ENCODE assay signal across 12 cellular contexts in genomic region chr6:105603779-105604592, GRCh38.
DNase-seq lines count a peak whose midpoint lies in the region; ATAC-seq lines count a peak whose summit lies in the region.
"Had no signal": no experiment of that assay in that cellular context is flagged by ENCODE, and none has a peak within 500 bp of the region (broad histone marks: within the 10 kb centered on the region; RNA-seq: fewer than 3 reads in every experiment).

No MANE protein-coding gene starts in this region.

- H3K9me3 ChIP-seq in adipocyte (ENCODE audit: control insufficient read depth, low read length) (no peaks in the 10 kb centered on the region), skeletal muscle tissue (ENCODE audit: control insufficient read depth in 3 of 3, low read length in 3 of 3) (no peaks in the 10 kb centered on the region)
- H3K9me3 ChIP-seq: SJSA1 had no signal

- H3K4me1 ChIP-seq in adipocyte (ENCODE audit: control insufficient read depth, insufficient read depth, low read length) (peaks cover 56% of the 10 kb centered on the region), skeletal muscle tissue (ENCODE audit: control insufficient read depth in 3 of 3, insufficient read depth in 3 of 3, low read length in 3 of 3) (peaks cover 6 to 20% (median 19%) of the 10 kb centered on the region in 3 donors)

- H3K27ac ChIP-seq in skeletal muscle tissue (ENCODE audit: low read depth, low read length) = peak overlapping the region; percentile 9
- H3K27ac ChIP-seq: KMS-11, SJSA1 had no signal

- intact Hi-C loops in left ventricle myocardium superior (cut with micrococcal nuclease) = no loop called here

- no peaks in the 10 kb centered on the region for H3K36me3 ChIP-seq in adipocyte (ENCODE audit: control insufficient read depth, insufficient read depth, low read length, severe bottlenecking)
- H3K36me3 ChIP-seq in skeletal muscle tissue (ENCODE audit: control insufficient read depth in 3 of 3, insufficient read depth in 3 of 3, low read length in 3 of 3) = no peaks in the 10 kb centered on the region
- H3K36me3 ChIP-seq: SJSA1 had no signal

- H3K4me3 ChIP-seq in adipocyte (ENCODE audit: low read length) (peak overlapping the region; percentile 43), skeletal muscle tissue (ENCODE audit: low read length in 3 of 3) (no peak overlapping the region)
- H3K4me3 ChIP-seq: SJSA1 had no signal

- H3K27me3 ChIP-seq in adipocyte (replicated peaks; ENCODE audit: control insufficient read depth, insufficient read depth, low read length) = no peaks in the 10 kb centered on the region
- H3K27me3 ChIP-seq in skeletal muscle tissue (ENCODE audit: control insufficient read depth in 3 of 3, insufficient read depth in 3 of 3, low read length in 3 of 3) = no peaks in the 10 kb centered on the region
- H3K27me3 ChIP-seq: SJSA1 had no signal

- DNase-seq in G401 (ENCODE audit: low spot score) (peak; percentile 96), adipocyte (ENCODE audit: low read depth) (peak; percentile 31), left ventricle myocardium superior (no peak), AML-193 (lab: John Stamatoyannopoulos, UW) (no peak), NCI-H146 (lab: John Stamatoyannopoulos, UW) (no peak), activated T-cell treated with anti-CD3 and anti-CD28 coated beads for 4 hours (no peak)
- DNase-seq: activated CD4-positive, CD25-positive, alpha-beta regulatory T cell treated with anti-CD3 and anti-CD28 coated beads, Interleukin-2, amount 50 U/mL, for 72 hours; trophoblast cell had no signal

- in situ Hi-C loops in G401 (cut with HindIII; ENCODE audit: low sequenced_read_pairs) = no loop called here

- ATAC-seq in left ventricle myocardium superior = peak; percentile 46
- ATAC-seq in GM21737 (IDR thresholded peaks at IDR 0.05; ENCODE audit: unreplicated experiment) = no peak

- H3K9ac ChIP-seq in adipocyte (ENCODE audit: low read length) = peak overlapping the region; percentile 57
- H3K9ac ChIP-seq in skeletal muscle tissue (ENCODE audit: low read depth in 1 of 3, low read length in 3 of 3) = no peak overlapping the region
- H3K9ac ChIP-seq: KMS-11 had no signal

Comparison
In these comparisons a context has a peak if more than half of its experiments do, and no peak if none do; other contexts are left out.
1. DNase-seq: peak in G401 (single experiment) and adipocyte (single experiment); none in left ventricle myocardium superior (single experiment), AML-193 (0 of 2), NCI-H146 (single experiment) and activated T-cell treated with anti-CD3 and anti-CD28 coated beads for 4 hours (single experiment).